8 cellular contexts compared by ENCODE assay signal in genomic region chr14:104827173-104828055, GRCh38. TPM values are rescaled to one million over a fixed set of nuclear protein-coding genes. Genes with fewer than 3 reads are reported as not detected.
DNase-seq lines count a peak whose midpoint lies in the region; ATAC-seq and TF ChIP-seq lines count a peak whose summit lies in the region.

No MANE protein-coding gene starts in this region.

- peak; percentile 32 for DNase-seq in Caki2 (ENCODE audit: low read depth)
- peak in 1 of 2 experiments; percentile 25 for DNase-seq in SJSA1 (ENCODE audit: low read depth in 1 of 2, low spot score in 2 of 2)
- DNase-seq in activated naive CD8-positive, alpha-beta T cell treated with anti-CD3 and anti-CD28 coated beads, Interleukin-2, amount 50 U/mL, for 16 hours (ENCODE audit: low read depth, low spot score), result peak; percentile 37
- DNase-seq in hepatocyte (ENCODE audit: low spot score), result peak; percentile 84
- no peak for DNase-seq in inferior parietal cortex (ENCODE audit: extremely low spot score)

- WGBS in HUES64, result 3% methylated on average over 39 of the region's 39 CpGs
- WGBS in hepatocyte (ENCODE audit: low lambda C conversion rate, missing lambda C conversion rate), result 5% methylated on average over 35 of the region's 39 CpGs

- no peak overlapping the region for H3K27ac ChIP-seq in HUES64 (ENCODE audit: low read depth, low read length)
- no peak overlapping the region for H3K27ac ChIP-seq in SJSA1
- H3K27ac ChIP-seq in hepatocyte, result peak overlapping the region; percentile 87

- H3K27me3 ChIP-seq in HUES64 (ENCODE audit: insufficient read depth, low read length) (peaks cover 30% of the 10 kb centered on the region), SJSA1 (replicated peaks) (no peaks in the 10 kb centered on the region), hepatocyte (no peaks in the 10 kb centered on the region), skeletal muscle satellite cell (ENCODE audit: control insufficient read depth, insufficient read depth, low read length) (no peaks in the 10 kb centered on the region)

- peak; percentile 46 for TF ChIP-seq CTCF in hepatocyte (IDR thresholded peaks at IDR 0.05; ENCODE audit: poor library complexity)

- no peaks in the 10 kb centered on the region for H3K79me2 ChIP-seq in hepatocyte

- no peaks in the 10 kb centered on the region for H3K9me2 ChIP-seq in hepatocyte (replicated peaks; ENCODE audit: insufficient read depth)

- H3K9me3 ChIP-seq in HUES64 (ENCODE audit: insufficient read depth, low read depth, low read length), result no peaks in the 10 kb centered on the region
- H3K9me3 ChIP-seq in SJSA1 (replicated peaks), result peaks cover 3% of the 10 kb centered on the region; the same call in 1 of the 2 replicates
- H3K9me3 ChIP-seq in hepatocyte (ENCODE audit: low read depth), result no peaks in the 10 kb centered on the region
- no peaks in the 10 kb centered on the region for H3K9me3 ChIP-seq in skeletal muscle satellite cell (replicated peaks; ENCODE audit: low read length)

- H3K9ac ChIP-seq in HUES64 (ENCODE audit: low read depth, low read length) (no peak overlapping the region), skeletal muscle satellite cell (ENCODE audit: low read depth, low read length) (no peak overlapping the region)

- in situ Hi-C loops in Caki2 (cut with HindIII; ENCODE audit: low pct_unique_long_range_greater_than_20kb, low sequenced_read_pairs), result no loop called here

- H4K20me1 ChIP-seq in hepatocyte (ENCODE audit: insufficient read depth, poor library complexity, severe bottlenecking), result no peaks in the 10 kb centered on the region

- H2AFZ ChIP-seq in hepatocyte, result peak overlapping the region; percentile 56

- no peaks in the 10 kb centered on the region for H3K4me1 ChIP-seq in HUES64 (ENCODE audit: insufficient read depth, low read length)
- peaks cover 13% of the 10 kb centered on the region for H3K4me1 ChIP-seq in SJSA1 (replicated peaks)
- H3K4me1 ChIP-seq in hepatocyte (ENCODE audit: insufficient read depth), result peaks cover 10% of the 10 kb centered on the region
- peaks cover 19% of the 10 kb centered on the region for H3K4me1 ChIP-seq in skeletal muscle satellite cell (ENCODE audit: control insufficient read depth, insufficient read depth, low read length)

- ATAC-seq in GM18511 (IDR thresholded peaks at IDR 0.05; ENCODE audit: unreplicated experiment), result no peak

- H3K36me3 ChIP-seq in HUES64 (ENCODE audit: insufficient read depth, low read length) (no peaks in the 10 kb centered on the region), SJSA1 (no peaks in the 10 kb centered on the region), hepatocyte (replicated peaks; ENCODE audit: insufficient read depth, low read depth) (no peaks in the 10 kb centered on the region), skeletal muscle satellite cell (ENCODE audit: insufficient read depth, low read length) (no peaks in the 10 kb centered on the region)

- peak overlapping the region; percentile 97 for H3K4me2 ChIP-seq in hepatocyte
- H3K4me2 ChIP-seq in skeletal muscle satellite cell (ENCODE audit: low read length), result peak overlapping the region; percentile 73

- H3K4me3 ChIP-seq in HUES64 (ENCODE audit: low read length) (peak overlapping the region; percentile 53), SJSA1 (peak overlapping the region; percentile 47), hepatocyte (peak overlapping the region; percentile 64), skeletal muscle satellite cell (ENCODE audit: low read length) (peak overlapping the region; percentile 47)

RNA-seq across cellular contexts. Expression of gene ZBTB42, which starts 26.5 kb away (rescaled TPM):
- 4.7 and 7.6 TPM in 2 replicates for total RNA-seq in Caki2 (2014; rRNA removed; shearing (Covaris generic); ENCODE audit: low replicate concordance)
- 1.9 TPM for polyA plus RNA-seq in HUES64 (2013, experiment 1 of 2)
- polyA plus RNA-seq in HUES64 (2013, experiment 2 of 2), result 2.3 TPM
- 1.4 and 6.7 TPM in 2 replicates for total RNA-seq in SJSA1 (2014; rRNA removed; shearing (Covaris generic))
- 8.6 and 13.0 TPM in 2 replicates for total RNA-seq in hepatocyte
- polyA plus RNA-seq in hepatocyte, result 3.6 TPM in 2 replicates
- total RNA-seq in skeletal muscle satellite cell (2012; rRNA removed), result 3.8 and 3.9 TPM in 2 replicates

RNA-seq across cellular contexts. Expression of gene AKT1, which starts 31.9 kb away (rescaled TPM):
- total RNA-seq in Caki2 (2014; rRNA removed; shearing (Covaris generic); ENCODE audit: low replicate concordance), result 126 and 177 TPM in 2 replicates
- polyA plus RNA-seq in HUES64 (2013, experiment 1 of 2), result 42.6 TPM
- polyA plus RNA-seq in HUES64 (2013, experiment 2 of 2), result 50.8 TPM
- 176 and 213 TPM in 2 replicates for total RNA-seq in SJSA1 (2014; rRNA removed; shearing (Covaris generic))
- total RNA-seq in hepatocyte, result 120 and 124 TPM in 2 replicates
- 155 and 159 TPM in 2 replicates for polyA plus RNA-seq in hepatocyte
- total RNA-seq in skeletal muscle satellite cell (2012; rRNA removed), result 180 and 188 TPM in 2 replicates

RNA-seq across cellular contexts. Expression of gene CEP170B, which starts 37.7 kb away (rescaled TPM):
- total RNA-seq in Caki2 (2014; rRNA removed; shearing (Covaris generic); ENCODE audit: low replicate concordance), result 6.7 and 9.8 TPM in 2 replicates
- 12.0 TPM for polyA plus RNA-seq in HUES64 (2013, experiment 1 of 2)
- 11.1 TPM for polyA plus RNA-seq in HUES64 (2013, experiment 2 of 2)
- total RNA-seq in SJSA1 (2014; rRNA removed; shearing (Covaris generic)), result 5.9 and 9.3 TPM in 2 replicates
- total RNA-seq in hepatocyte, result 12.0 and 20.3 TPM in 2 replicates
- 7.6 and 9.5 TPM in 2 replicates for polyA plus RNA-seq in hepatocyte
- 20.8 and 22.6 TPM in 2 replicates for total RNA-seq in skeletal muscle satellite cell (2012; rRNA removed)
